ENCODE assay signal across 1 cellular context in the genomic region with DNA sequence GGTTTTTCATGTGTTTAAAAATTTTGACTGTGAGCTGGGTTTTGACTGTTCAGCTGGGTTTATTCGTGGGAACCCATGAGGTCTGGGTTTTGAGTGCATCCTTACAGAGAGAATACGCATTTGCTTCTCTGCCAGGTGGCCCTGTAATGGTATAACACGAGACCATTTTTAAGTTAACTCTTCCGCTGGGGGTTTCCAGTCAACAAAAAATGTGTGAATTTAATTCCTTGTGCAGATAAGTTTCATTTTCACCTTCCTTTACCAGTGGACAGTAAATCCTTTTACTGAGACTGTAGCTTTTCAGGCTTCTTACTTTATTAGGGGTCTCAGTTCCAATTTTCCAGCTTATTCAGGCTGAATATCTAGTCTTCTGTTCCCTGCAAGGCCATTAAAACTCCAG.
TF ChIP-seq lines count a peak whose summit lies in the region.

No MANE protein-coding gene starts in this region.

TF ChIP-seq in GM12878, 131 proteins besides CTCF, POLR2A, EP300 and RAD21 (continued from another document and continues in another):
- TF ChIP-seq, protein P1, sequence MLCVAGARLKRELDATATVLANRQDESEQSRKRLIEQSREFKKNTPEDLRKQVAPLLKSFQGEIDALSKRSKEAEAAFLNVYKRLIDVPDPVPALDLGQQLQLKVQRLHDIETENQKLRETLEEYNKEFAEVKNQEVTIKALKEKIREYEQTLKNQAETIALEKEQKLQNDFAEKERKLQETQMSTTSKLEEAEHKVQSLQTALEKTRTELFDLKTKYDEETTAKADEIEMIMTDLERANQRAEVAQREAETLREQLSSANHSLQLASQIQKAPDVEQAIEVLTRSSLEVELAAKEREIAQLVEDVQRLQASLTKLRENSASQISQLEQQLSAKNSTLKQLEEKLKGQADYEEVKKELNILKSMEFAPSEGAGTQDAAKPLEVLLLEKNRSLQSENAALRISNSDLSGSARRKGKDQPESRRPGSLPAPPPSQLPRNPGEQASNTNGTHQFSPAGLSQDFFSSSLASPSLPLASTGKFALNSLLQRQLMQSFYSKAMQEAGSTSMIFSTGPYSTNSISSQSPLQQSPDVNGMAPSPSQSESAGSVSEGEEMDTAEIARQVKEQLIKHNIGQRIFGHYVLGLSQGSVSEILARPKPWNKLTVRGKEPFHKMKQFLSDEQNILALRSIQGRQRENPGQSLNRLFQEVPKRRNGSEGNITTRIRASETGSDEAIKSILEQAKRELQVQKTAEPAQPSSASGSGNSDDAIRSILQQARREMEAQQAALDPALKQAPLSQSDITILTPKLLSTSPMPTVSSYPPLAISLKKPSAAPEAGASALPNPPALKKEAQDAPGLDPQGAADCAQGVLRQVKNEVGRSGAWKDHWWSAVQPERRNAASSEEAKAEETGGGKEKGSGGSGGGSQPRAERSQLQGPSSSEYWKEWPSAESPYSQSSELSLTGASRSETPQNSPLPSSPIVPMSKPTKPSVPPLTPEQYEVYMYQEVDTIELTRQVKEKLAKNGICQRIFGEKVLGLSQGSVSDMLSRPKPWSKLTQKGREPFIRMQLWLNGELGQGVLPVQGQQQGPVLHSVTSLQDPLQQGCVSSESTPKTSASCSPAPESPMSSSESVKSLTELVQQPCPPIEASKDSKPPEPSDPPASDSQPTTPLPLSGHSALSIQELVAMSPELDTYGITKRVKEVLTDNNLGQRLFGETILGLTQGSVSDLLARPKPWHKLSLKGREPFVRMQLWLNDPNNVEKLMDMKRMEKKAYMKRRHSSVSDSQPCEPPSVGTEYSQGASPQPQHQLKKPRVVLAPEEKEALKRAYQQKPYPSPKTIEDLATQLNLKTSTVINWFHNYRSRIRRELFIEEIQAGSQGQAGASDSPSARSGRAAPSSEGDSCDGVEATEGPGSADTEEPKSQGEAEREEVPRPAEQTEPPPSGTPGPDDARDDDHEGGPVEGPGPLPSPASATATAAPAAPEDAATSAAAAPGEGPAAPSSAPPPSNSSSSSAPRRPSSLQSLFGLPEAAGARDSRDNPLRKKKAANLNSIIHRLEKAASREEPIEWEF (IDR thresholded peaks at IDR 0.05; ENCODE audit: insufficient replicate concordance, low read depth, low read length) = no peak
- TF ChIP-seq, protein P2, sequence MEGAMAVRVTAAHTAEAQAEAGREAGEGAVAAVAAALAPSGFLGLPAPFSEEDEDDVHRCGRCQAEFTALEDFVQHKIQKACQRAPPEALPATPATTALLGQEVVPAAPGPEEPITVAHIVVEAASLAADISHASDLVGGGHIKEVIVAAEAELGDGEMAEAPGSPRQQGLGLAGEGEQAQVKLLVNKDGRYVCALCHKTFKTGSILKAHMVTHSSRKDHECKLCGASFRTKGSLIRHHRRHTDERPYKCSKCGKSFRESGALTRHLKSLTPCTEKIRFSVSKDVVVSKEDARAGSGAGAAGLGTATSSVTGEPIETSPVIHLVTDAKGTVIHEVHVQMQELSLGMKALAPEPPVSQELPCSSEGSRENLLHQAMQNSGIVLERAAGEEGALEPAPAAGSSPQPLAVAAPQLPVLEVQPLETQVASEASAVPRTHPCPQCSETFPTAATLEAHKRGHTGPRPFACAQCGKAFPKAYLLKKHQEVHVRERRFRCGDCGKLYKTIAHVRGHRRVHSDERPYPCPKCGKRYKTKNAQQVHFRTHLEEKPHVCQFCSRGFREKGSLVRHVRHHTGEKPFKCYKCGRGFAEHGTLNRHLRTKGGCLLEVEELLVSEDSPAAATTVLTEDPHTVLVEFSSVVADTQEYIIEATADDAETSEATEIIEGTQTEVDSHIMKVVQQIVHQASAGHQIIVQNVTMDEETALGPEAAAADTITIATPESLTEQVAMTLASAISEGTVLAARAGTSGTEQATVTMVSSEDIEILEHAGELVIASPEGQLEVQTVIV (IDR thresholded peaks at IDR 0.05; ENCODE audit: borderline replicate concordance, partially characterized antibody) = no peak
- TF ChIP-seq IKZF1 (conservative IDR thresholded peaks at IDR 0.05) (peak; percentile 57; the same call in 1 of the 2 replicates), FOS (IDR thresholded peaks at IDR 0.05; ENCODE audit: borderline replicate concordance, extremely low read depth, insufficient read length) (no peak), BACH1 (IDR thresholded peaks at IDR 0.05; ENCODE audit: borderline replicate concordance) (no peak), ATF7 (IDR thresholded peaks at IDR 0.05; ENCODE audit: low read depth) (no peak), ZNF687 (IDR thresholded peaks at IDR 0.05) (peak; percentile 72), USF1 (IDR thresholded peaks at IDR 0.05; ENCODE audit: borderline replicate concordance, extremely low read length, insufficient read depth, low read depth, low read length) (no peak), ZNF592 (IDR thresholded peaks at IDR 0.05) (no peak), KAT2A (conservative IDR thresholded peaks at IDR 0.05; ENCODE audit: control insufficient read depth, low read depth, low read length) (no peak), PKNOX1 (IDR thresholded peaks at IDR 0.05) (no peak), SP1 (IDR thresholded peaks at IDR 0.05; ENCODE audit: low read depth, low read length) (no peak), EGR1 (IDR thresholded peaks at IDR 0.05; ENCODE audit: borderline replicate concordance in 1 of 2, low read depth in 2 of 2, low read length in 2 of 2) (no peak), NR2C2 (IDR thresholded peaks at IDR 0.05; ENCODE audit: borderline replicate concordance, control insufficient read depth, insufficient read length, low read depth) (no peak)
- TF ChIP-seq, protein P3, sequence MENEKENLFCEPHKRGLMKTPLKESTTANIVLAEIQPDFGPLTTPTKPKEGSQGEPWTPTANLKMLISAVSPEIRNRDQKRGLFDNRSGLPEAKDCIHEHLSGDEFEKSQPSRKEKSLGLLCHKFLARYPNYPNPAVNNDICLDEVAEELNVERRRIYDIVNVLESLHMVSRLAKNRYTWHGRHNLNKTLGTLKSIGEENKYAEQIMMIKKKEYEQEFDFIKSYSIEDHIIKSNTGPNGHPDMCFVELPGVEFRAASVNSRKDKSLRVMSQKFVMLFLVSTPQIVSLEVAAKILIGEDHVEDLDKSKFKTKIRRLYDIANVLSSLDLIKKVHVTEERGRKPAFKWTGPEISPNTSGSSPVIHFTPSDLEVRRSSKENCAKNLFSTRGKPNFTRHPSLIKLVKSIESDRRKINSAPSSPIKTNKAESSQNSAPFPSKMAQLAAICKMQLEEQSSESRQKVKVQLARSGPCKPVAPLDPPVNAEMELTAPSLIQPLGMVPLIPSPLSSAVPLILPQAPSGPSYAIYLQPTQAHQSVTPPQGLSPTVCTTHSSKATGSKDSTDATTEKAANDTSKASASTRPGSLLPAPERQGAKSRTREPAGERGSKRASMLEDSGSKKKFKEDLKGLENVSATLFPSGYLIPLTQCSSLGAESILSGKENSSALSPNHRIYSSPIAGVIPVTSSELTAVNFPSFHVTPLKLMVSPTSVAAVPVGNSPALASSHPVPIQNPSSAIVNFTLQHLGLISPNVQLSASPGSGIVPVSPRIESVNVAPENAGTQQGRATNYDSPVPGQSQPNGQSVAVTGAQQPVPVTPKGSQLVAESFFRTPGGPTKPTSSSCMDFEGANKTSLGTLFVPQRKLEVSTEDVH (IDR thresholded peaks at IDR 0.05; ENCODE audit: low read depth, partially characterized antibody) = no peak
- TF ChIP-seq, protein P4, sequence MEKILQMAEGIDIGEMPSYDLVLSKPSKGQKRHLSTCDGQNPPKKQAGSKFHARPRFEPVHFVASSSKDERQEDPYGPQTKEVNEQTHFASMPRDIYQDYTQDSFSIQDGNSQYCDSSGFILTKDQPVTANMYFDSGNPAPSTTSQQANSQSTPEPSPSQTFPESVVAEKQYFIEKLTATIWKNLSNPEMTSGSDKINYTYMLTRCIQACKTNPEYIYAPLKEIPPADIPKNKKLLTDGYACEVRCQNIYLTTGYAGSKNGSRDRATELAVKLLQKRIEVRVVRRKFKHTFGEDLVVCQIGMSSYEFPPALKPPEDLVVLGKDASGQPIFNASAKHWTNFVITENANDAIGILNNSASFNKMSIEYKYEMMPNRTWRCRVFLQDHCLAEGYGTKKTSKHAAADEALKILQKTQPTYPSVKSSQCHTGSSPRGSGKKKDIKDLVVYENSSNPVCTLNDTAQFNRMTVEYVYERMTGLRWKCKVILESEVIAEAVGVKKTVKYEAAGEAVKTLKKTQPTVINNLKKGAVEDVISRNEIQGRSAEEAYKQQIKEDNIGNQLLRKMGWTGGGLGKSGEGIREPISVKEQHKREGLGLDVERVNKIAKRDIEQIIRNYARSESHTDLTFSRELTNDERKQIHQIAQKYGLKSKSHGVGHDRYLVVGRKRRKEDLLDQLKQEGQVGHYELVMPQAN (conservative IDR thresholded peaks at IDR 0.05) = no peak
- TF ChIP-seq, protein P5, sequence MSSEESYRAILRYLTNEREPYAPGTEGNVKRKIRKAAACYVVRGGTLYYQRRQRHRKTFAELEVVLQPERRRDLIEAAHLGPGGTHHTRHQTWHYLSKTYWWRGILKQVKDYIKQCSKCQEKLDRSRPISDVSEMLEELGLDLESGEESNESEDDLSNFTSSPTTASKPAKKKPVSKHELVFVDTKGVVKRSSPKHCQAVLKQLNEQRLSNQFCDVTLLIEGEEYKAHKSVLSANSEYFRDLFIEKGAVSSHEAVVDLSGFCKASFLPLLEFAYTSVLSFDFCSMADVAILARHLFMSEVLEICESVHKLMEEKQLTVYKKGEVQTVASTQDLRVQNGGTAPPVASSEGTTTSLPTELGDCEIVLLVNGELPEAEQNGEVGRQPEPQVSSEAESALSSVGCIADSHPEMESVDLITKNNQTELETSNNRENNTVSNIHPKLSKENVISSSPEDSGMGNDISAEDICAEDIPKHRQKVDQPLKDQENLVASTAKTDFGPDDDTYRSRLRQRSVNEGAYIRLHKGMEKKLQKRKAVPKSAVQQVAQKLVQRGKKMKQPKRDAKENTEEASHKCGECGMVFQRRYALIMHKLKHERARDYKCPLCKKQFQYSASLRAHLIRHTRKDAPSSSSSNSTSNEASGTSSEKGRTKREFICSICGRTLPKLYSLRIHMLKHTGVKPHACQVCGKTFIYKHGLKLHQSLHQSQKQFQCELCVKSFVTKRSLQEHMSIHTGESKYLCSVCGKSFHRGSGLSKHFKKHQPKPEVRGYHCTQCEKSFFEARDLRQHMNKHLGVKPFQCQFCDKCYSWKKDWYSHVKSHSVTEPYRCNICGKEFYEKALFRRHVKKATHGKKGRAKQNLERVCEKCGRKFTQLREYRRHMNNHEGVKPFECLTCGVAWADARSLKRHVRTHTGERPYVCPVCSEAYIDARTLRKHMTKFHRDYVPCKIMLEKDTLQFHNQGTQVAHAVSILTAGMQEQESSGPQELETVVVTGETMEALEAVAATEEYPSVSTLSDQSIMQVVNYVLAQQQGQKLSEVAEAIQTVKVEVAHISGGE (CRISPR knock-in tag; IDR thresholded peaks at IDR 0.05) = no peak
